12 cellular contexts compared by ENCODE assay signal in genomic region chr16:86577314-86577971, GRCh38. TPM values are rescaled to one million over a fixed set of nuclear protein-coding genes. Genes with fewer than 3 reads are reported as not detected.
DNase-seq lines count a peak whose midpoint lies in the region; TF ChIP-seq lines count a peak whose summit lies in the region.
"Had no signal": no experiment of that assay in that cellular context is flagged by ENCODE, and none has a peak within 500 bp of the region (broad histone marks: within the 10 kb centered on the region; RNA-seq: fewer than 3 reads in every experiment).

No MANE protein-coding gene starts in this region.

- H3K4me1 Mint-ChIP-seq in mesothelial cell of epicardium, result peaks cover 53% of the 10 kb centered on the region

- peak overlapping the region; percentile 84 for H3K4me3 Mint-ChIP-seq in mesothelial cell of epicardium
- H3K4me3 Mint-ChIP-seq: activated CD8-positive, alpha-beta T cell treated with anti-CD3 and anti-CD28 coated beads, Interleukin-2, amount 10 ng/mL, durations not matched to agents 7 days and 5 days had no signal

- intact Hi-C loops in A673 (cut with micrococcal nuclease; ENCODE audit: unreplicated experiment) (loop anchor here (10.0 kb wide), 1 partner anchor 297 kb away; no protein-coding TSS in a partner anchor), head of caudate nucleus (cut with DNase I) (no loop called here), sigmoid colon (cut with DNase I) (loop anchor here (10.0 kb wide), 1 partner anchor 177 kb away; no protein-coding TSS in a partner anchor)

- H3K36me3 ChIP-seq in A673 (ENCODE audit: insufficient read depth, low read length, poor library complexity, severe bottlenecking) (no peaks in the 10 kb centered on the region), HUES48 (ENCODE audit: control insufficient read depth, insufficient read depth, low read length) (no peaks in the 10 kb centered on the region), ectodermal cell (ENCODE audit: control insufficient read depth, insufficient read depth, low read length) (no peaks in the 10 kb centered on the region), MG63 (peaks cover 22% of the 10 kb centered on the region), sigmoid colon (no peaks in the 10 kb centered on the region)

- H3K4me1 ChIP-seq in A673 (ENCODE audit: insufficient read depth, low read length, poor library complexity, severe bottlenecking) (peaks cover 17% of the 10 kb centered on the region), HUES48 (ENCODE audit: control insufficient read depth, insufficient read depth, low read length) (peaks cover 44% of the 10 kb centered on the region), ectodermal cell (ENCODE audit: control insufficient read depth, insufficient read depth, low read length) (peaks cover 17% of the 10 kb centered on the region), sigmoid colon (peaks cover 0 to 31% (median 20%) of the 10 kb centered on the region in 4 donors)

- H3K4me3 ChIP-seq in A673 (ENCODE audit: low read depth, low read length, poor library complexity, severe bottlenecking), result peak overlapping the region; percentile 54
- peak overlapping the region; percentile 63 for H3K4me3 ChIP-seq in HUES48 (ENCODE audit: low read depth, low read length)
- peak overlapping the region; percentile 40 for H3K4me3 ChIP-seq in ectodermal cell (ENCODE audit: insufficient read depth, low read depth, low read length)
- H3K4me3 ChIP-seq in MG63, result no peak overlapping the region
- no peak overlapping the region for H3K4me3 ChIP-seq in sigmoid colon

- no peak for TF ChIP-seq POLR2A in sigmoid colon (IDR thresholded peaks at IDR 0.05)

- no peaks in the 10 kb centered on the region for H3K36me3 Mint-ChIP-seq in mesothelial cell of epicardium
- H3K36me3 Mint-ChIP-seq: CD4-positive, CD25-positive, alpha-beta regulatory T cell had no signal

- H3K9ac ChIP-seq in HUES48 (ENCODE audit: low read depth, low read length), result no peak overlapping the region

- H3K27me3 Mint-ChIP-seq in mesothelial cell of epicardium (ENCODE audit: low read depth), result peaks cover 81% of the 10 kb centered on the region

- WGBS in ectodermal cell, 2 experiments, result 9 to 13% methylated on average over 12 of the region's 12 CpGs
- WGBS in sigmoid colon, 2 donors, result 22 to 51% methylated on average over 12 of the region's 12 CpGs

- no peaks in the 10 kb centered on the region for H3K9me3 Mint-ChIP-seq in mesothelial cell of epicardium

- CTCF ChIA-PET in A673 (lab: Charles Lee), result no interaction called here

- H3K27ac Mint-ChIP-seq in mesothelial cell of epicardium, result peak overlapping the region; percentile 77
- H3K27ac Mint-ChIP-seq: activated CD8-positive, alpha-beta T cell treated with anti-CD3 and anti-CD28 coated beads, Interleukin-2, amount 10 ng/mL, durations not matched to agents 7 days and 5 days; CD4-positive, CD25-positive, alpha-beta regulatory T cell had no signal

- no peaks in the 10 kb centered on the region for H3K27me3 ChIP-seq in A673 (replicated peaks; ENCODE audit: insufficient read depth, low read depth, low read length, poor library complexity)
- H3K27me3 ChIP-seq in HUES48 (ENCODE audit: control insufficient read depth, insufficient read depth, low read length), result peaks cover 100% of the 10 kb centered on the region
- peaks cover 100% of the 10 kb centered on the region for H3K27me3 ChIP-seq in ectodermal cell (ENCODE audit: control insufficient read depth, insufficient read depth, low read length, poor library complexity, severe bottlenecking)
- no peaks in the 10 kb centered on the region for H3K27me3 ChIP-seq in MG63
- H3K27me3 ChIP-seq in sigmoid colon, result peaks cover 42 to 100% (median 68%) of the 10 kb centered on the region in 3 donors

- H3K27ac ChIP-seq in A673 (ENCODE audit: low read depth, low read length, poor library complexity, severe bottlenecking), result no peak overlapping the region
- no peak overlapping the region for H3K27ac ChIP-seq in HUES48 (ENCODE audit: low read depth, low read length)
- no peak overlapping the region for H3K27ac ChIP-seq in ectodermal cell (ENCODE audit: insufficient read depth, low read depth, low read length, poor library complexity, severe bottlenecking)
- peak overlapping the region in 2 of 4 donors; percentile 2 to 38 for H3K27ac ChIP-seq in sigmoid colon

- H3K9me3 ChIP-seq in A673 (ENCODE audit: low read depth, low read length, poor library complexity, severe bottlenecking), result no peaks in the 10 kb centered on the region
- H3K9me3 ChIP-seq in HUES48 (ENCODE audit: control insufficient read depth, insufficient read depth, low read length), result no peaks in the 10 kb centered on the region
- H3K9me3 ChIP-seq in ectodermal cell (ENCODE audit: control insufficient read depth, low read length), result no peaks in the 10 kb centered on the region
- H3K9me3 ChIP-seq in MG63, result no peaks in the 10 kb centered on the region
- no peaks in the 10 kb centered on the region for H3K9me3 ChIP-seq in sigmoid colon

- TF ChIP-seq EP300 in sigmoid colon (IDR thresholded peaks at IDR 0.05), result no peak

- TF ChIP-seq CTCF in A673 (conservative IDR thresholded peaks at IDR 0.05; ENCODE audit: low read depth, low read length) (no peak), mesothelial cell of epicardium (IDR thresholded peaks at IDR 0.05; ENCODE audit: unreplicated experiment) (no peak), sigmoid colon (IDR thresholded peaks at IDR 0.05) (no peak)

- no TSS peak for BruUV-seq in A673 (replicated peaks; lab: Mats Ljungman, UMichigan)

- POLR2A ChIA-PET in A673 (lab: Charles Lee; ENCODE audit: low non-redundant PET), result no interaction called here

- no peak for DNase-seq in A673 (ENCODE audit: low spot score)
- DNase-seq in mesothelial cell of epicardium (ENCODE audit: low spot score in 2 of 2, unreplicated experiment in 2 of 2), result no peak
- DNase-seq in head of caudate nucleus, result no peak
- no peak for DNase-seq in stimulated activated CD4-positive, alpha-beta T cell treated with anti-CD3 and anti-CD28 coated beads, Interleukin-15, amount 100 ng/mL, for 24 hours
- no peak for DNase-seq in MG63
- DNase-seq in sigmoid colon, result no peak
- DNase-seq: activated CD8-positive, alpha-beta T cell treated with anti-CD3 and anti-CD28 coated beads, Interleukin-2, amount 10 ng/mL, durations not matched to agents 7 days and 5 days; CD4-positive, CD25-positive, alpha-beta regulatory T cell; NCI-H1436 treated with DMSO at 0.1 percent for 48 hours; stimulated activated CD4-positive, alpha-beta T cell treated with anti-CD3 and anti-CD28 coated beads, Interleukin-4, amount 100 ng/mL, for 4 hours had no signal

RNA-seq across cellular contexts. Expression of gene FOXL1, which starts 0.9 kb away (rescaled TPM):
- total RNA-seq in A673 (2021), result 0.13 and 0.20 TPM in 2 replicates
- polyA plus RNA-seq in ectodermal cell (2013, experiment 1 of 4), result 2.1 TPM
- polyA plus RNA-seq in ectodermal cell (2013, experiment 2 of 4), result 2.8 TPM
- 0.91 TPM for polyA plus RNA-seq in ectodermal cell (2013, experiment 3 of 4)
- polyA plus RNA-seq in ectodermal cell (2013, experiment 4 of 4), result 1.2 TPM
- total RNA-seq in mesothelial cell of epicardium, result 2.5 to 3.2 TPM (median 2.5 TPM) in 3 replicates
- not detected in 2 replicates for total RNA-seq in MG63 (2014; rRNA removed; shearing (Covaris generic); ENCODE audit: low replicate concordance)
- total RNA-seq in sigmoid colon, result under 1 TPM in 3 of 4 donors, not detected in 1; 0.14 to 0.36 (median 0.28) TPM
- 1 to 10 TPM in 1 of 3 donors, under 1 TPM in 2; 0.60 to 1.6 (median 0.80) TPM for polyA plus RNA-seq in sigmoid colon
- total RNA-seq: activated CD8-positive, alpha-beta T cell treated with anti-CD3 and anti-CD28 coated beads, Interleukin-2, amount 10 ng/mL, durations not matched to agents 7 days and 5 days; CD4-positive, CD25-positive, alpha-beta regulatory T cell had no signal
- polyA plus RNA-seq: CD4-positive, CD25-positive, alpha-beta regulatory T cell had no signal

RNA-seq across cellular contexts. Expression of gene FOXC2, which starts 10.8 kb away (rescaled TPM):
- total RNA-seq in A673 (2021), result 0.13 and 0.34 TPM in 2 replicates
- 5.3 TPM for polyA plus RNA-seq in ectodermal cell (2013, experiment 1 of 4)
- polyA plus RNA-seq in ectodermal cell (2013, experiment 2 of 4), result 6.9 TPM
- 4.0 TPM for polyA plus RNA-seq in ectodermal cell (2013, experiment 3 of 4)
- polyA plus RNA-seq in ectodermal cell (2013, experiment 4 of 4), result 3.2 TPM
- total RNA-seq in mesothelial cell of epicardium, result 10.4 to 12.3 TPM (median 11.7 TPM) in 3 replicates
- total RNA-seq in MG63 (2014; rRNA removed; shearing (Covaris generic); ENCODE audit: low replicate concordance), result 4.6 and 7.1 TPM in 2 replicates
- total RNA-seq in sigmoid colon, result under 1 TPM; under 0.01 to 0.81 (median 0.39) TPM
- under 1 TPM in 2 of 3 donors, not detected in 1; 0.25 to 0.60 TPM for polyA plus RNA-seq in sigmoid colon
- total RNA-seq: activated CD8-positive, alpha-beta T cell treated with anti-CD3 and anti-CD28 coated beads, Interleukin-2, amount 10 ng/mL, durations not matched to agents 7 days and 5 days; CD4-positive, CD25-positive, alpha-beta regulatory T cell had no signal
- polyA plus RNA-seq: CD4-positive, CD25-positive, alpha-beta regulatory T cell had no signal

RNA-seq across cellular contexts. Expression of gene MTHFSD, which starts 22.4 kb away (rescaled TPM):
- total RNA-seq in A673 (2021), result 26.5 and 27.5 TPM in 2 replicates
- polyA plus RNA-seq in ectodermal cell (2013, experiment 1 of 4), result 32.3 TPM
- polyA plus RNA-seq in ectodermal cell (2013, experiment 2 of 4), result 26.2 TPM
- 20.6 TPM for polyA plus RNA-seq in ectodermal cell (2013, experiment 3 of 4)
- polyA plus RNA-seq in ectodermal cell (2013, experiment 4 of 4), result 23.4 TPM
- total RNA-seq in mesothelial cell of epicardium, result 21.0 to 27.4 TPM (median 23.1 TPM) in 3 replicates
- 40.8 and 43.8 TPM in 2 replicates for total RNA-seq in MG63 (2014; rRNA removed; shearing (Covaris generic); ENCODE audit: low replicate concordance)
- 10 to 100 TPM; 10.7 to 18.8 (median 11.9) TPM for total RNA-seq in sigmoid colon
- polyA plus RNA-seq in sigmoid colon, result 10 to 100 TPM in 1 of 3 donors, 1 to 10 TPM in 2; 5.5 to 12.9 (median 6.6) TPM

Comparison
In these comparisons a context has a peak if more than half of its experiments do, and no peak if none do; other contexts are left out.
1. H3K4me3 ChIP-seq: peak in A673 (single experiment), HUES48 (single experiment) and ectodermal cell (single experiment); none in MG63 (single experiment) and sigmoid colon (0 of 4).